In genomic region chr1:11845641-11846335, GRCh38 we compare ENCODE assay signal across 1 cellular context.
TF ChIP-seq lines count a peak whose summit lies in the region.

No MANE protein-coding gene starts in this region.

TF ChIP-seq in K562, 482 proteins besides CTCF, POLR2A, EP300 and RAD21 (continues in another document):
- TF ChIP-seq NONO (IDR thresholded peaks at IDR 0.05; ENCODE audit: low read depth in 2 of 2, low read length in 1 of 2) (no peak), CAMTA2 (CRISPR knock-in tag; conservative IDR thresholded peaks at IDR 0.05) (no peak), ZKSCAN1 (IDR thresholded peaks at IDR 0.05; ENCODE audit: low read depth, low read length) (no peak), NCOA4 (IDR thresholded peaks at IDR 0.05; ENCODE audit: partially characterized antibody) (no peak), SFPQ (IDR thresholded peaks at IDR 0.05; ENCODE audit: low read depth, low read length) (no peak), PHF21A (IDR thresholded peaks at IDR 0.05; ENCODE audit: borderline replicate concordance, low read depth) (no peak), YBX1 (IDR thresholded peaks at IDR 0.05) (no peak), MED1 (CRISPR knock-in tag; IDR thresholded peaks at IDR 0.05; ENCODE audit: borderline replicate concordance) (no peak), BRCA1 (IDR thresholded peaks at IDR 0.05) (no peak), BRCA1 (CRISPR knock-in tag; IDR thresholded peaks at IDR 0.05) (no peak), TAF15 (IDR thresholded peaks at IDR 0.05; ENCODE audit: low read depth, low read length) (no peak), MBD1 (CRISPR knock-in tag; IDR thresholded peaks at IDR 0.05) (no peak), ZBTB34 (CRISPR knock-in tag; IDR thresholded peaks at IDR 0.05) (no peak), ZBTB7A (IDR thresholded peaks at IDR 0.05; ENCODE audit: borderline replicate concordance, control insufficient read depth, low read depth, low read length) (no peak), E2F1 (CRISPR knock-in tag; IDR thresholded peaks at IDR 0.05) (0 out of 2 replicates have a peak, but pooled peaks have one; percentile 44), ZNF609 (CRISPR knock-in tag; IDR thresholded peaks at IDR 0.05; ENCODE audit: borderline replicate concordance) (no peak), HDAC6 (IDR thresholded peaks at IDR 0.05; ENCODE audit: low read depth, low read length) (no peak), ZNF740 (CRISPR knock-in tag; IDR thresholded peaks at IDR 0.05) (no peak), ZNF740 (tag; IDR thresholded peaks at IDR 0.05) (no peak), ZFX (CRISPR knock-in tag; IDR thresholded peaks at IDR 0.05) (0 out of 2 replicates have a peak, but pooled peaks have one; percentile 24), CBFA2T2 (conservative IDR thresholded peaks at IDR 0.05) (no peak), FOXO4 (CRISPR knock-in tag; IDR thresholded peaks at IDR 0.05) (no peak), PURB (CRISPR knock-in tag; IDR thresholded peaks at IDR 0.05; ENCODE audit: low read depth) (no peak), RCOR1 (IDR thresholded peaks at IDR 0.05; ENCODE audit: borderline replicate concordance in 1 of 2, low read depth in 2 of 2, low read length in 2 of 2) (peak in 1 of 2 experiments; percentile 3; a peak in 1 of 4 replicates), STAT6 (CRISPR knock-in tag; IDR thresholded peaks at IDR 0.05) (no peak), PHB (CRISPR knock-in tag; IDR thresholded peaks at IDR 0.05) (no peak), SRSF1 (IDR thresholded peaks at IDR 0.05; ENCODE audit: low read depth, low read length) (no peak), MAZ (CRISPR knock-in tag; conservative IDR thresholded peaks at IDR 0.05 in 1 of 2, IDR thresholded peaks at IDR 0.05 in 1 of 2) (peak in 1 of 2 experiments; percentile 50; a peak in 1 of 4 replicates), TBP (optimal IDR thresholded peaks at IDR 0.05; ENCODE audit: low read depth, low read length) (no peak), ZFP30 (CRISPR knock-in tag; IDR thresholded peaks at IDR 0.05; ENCODE audit: borderline replicate concordance) (no peak), GABPB2 (CRISPR knock-in tag; conservative IDR thresholded peaks at IDR 0.05) (no peak), ZNF76 (CRISPR knock-in tag; IDR thresholded peaks at IDR 0.05; ENCODE audit: borderline replicate concordance) (no peak), FOXJ2 (tag; IDR thresholded peaks at IDR 0.05) (no peak), PATZ1 (CRISPR knock-in tag; IDR thresholded peaks at IDR 0.05; ENCODE audit: borderline replicate concordance) (no peak), ARNT (IDR thresholded peaks at IDR 0.05) (0 out of 4 replicates have a peak, but pooled peaks of 1 of the 2 experiments have one; percentile 20), HLTF (IDR thresholded peaks at IDR 0.05) (no peak), ATF7 (IDR thresholded peaks at IDR 0.05) (no peak), KDM1A (IDR thresholded peaks at IDR 0.05) (no peak), ZNF165 (CRISPR knock-in tag; IDR thresholded peaks at IDR 0.05; ENCODE audit: borderline replicate concordance) (no peak), KLF10 (CRISPR knock-in tag; IDR thresholded peaks at IDR 0.05) (no peak), HNRNPUL1 (IDR thresholded peaks at IDR 0.05; ENCODE audit: low read length) (no peak), MAFF (IDR thresholded peaks at IDR 0.05; ENCODE audit: low read length) (no peak), ZNF431 (CRISPR knock-in tag; IDR thresholded peaks at IDR 0.05) (no peak), TAF9B (IDR thresholded peaks at IDR 0.05; ENCODE audit: partially characterized antibody) (no peak)
